In genomic region chr11:34600339-34601084, GRCh38 we compare ENCODE assay signal across 8 cellular contexts. TPM values are rescaled to one million over a fixed set of nuclear protein-coding genes. Genes with fewer than 3 reads are reported as not detected.
DNase-seq lines count a peak whose midpoint lies in the region; ATAC-seq and TF ChIP-seq lines count a peak whose summit lies in the region.

No MANE protein-coding gene starts in this region.

- H3K27me3 ChIP-seq in mesendoderm (ENCODE audit: insufficient read depth, low read length, poor library complexity) (no peaks in the 10 kb centered on the region), vagina (no peaks in the 10 kb centered on the region)

- H3K27me3 Mint-ChIP-seq in brain: peaks cover 22% of the 10 kb centered on the region
- no peaks in the 10 kb centered on the region for H3K27me3 Mint-ChIP-seq in glutamatergic neuron (ENCODE audit: unreplicated experiment)

- H3K9me3 Mint-ChIP-seq in brain (peaks cover 0 to 5% (median 3%) of the 10 kb centered on the region in 5 experiments), glutamatergic neuron (ENCODE audit: unreplicated experiment) (no peaks in the 10 kb centered on the region)

- H2AK5ac ChIP-seq in mesendoderm (ENCODE audit: low read length): no peak overlapping the region

- WGBS in mesendoderm (ENCODE audit: extremely low coverage, insufficient coverage, low lambda C conversion rate): no CpG with 5 or more reads among the region's 11 CpGs

- H2BK5ac ChIP-seq in mesendoderm (ENCODE audit: low read length): no peak overlapping the region

- H3K27ac ChIP-seq in mesendoderm (ENCODE audit: low read depth, low read length) (no peak overlapping the region), vagina (peak overlapping the region; percentile 10)

- ATAC-seq in Right ventricle myocardium superior (ENCODE audit: poor library complexity) (peak; percentile 74), GM18867 (IDR thresholded peaks at IDR 0.05; ENCODE audit: unreplicated experiment) (no peak)

- H2BK15ac ChIP-seq in mesendoderm (replicated peaks; ENCODE audit: low read depth): no peak overlapping the region

- no peak overlapping the region for H3K18ac ChIP-seq in mesendoderm (ENCODE audit: low read length)

- intact Hi-C loops in Right ventricle myocardium superior (cut with DNase I) (no loop called here), cardiac septum (cut with DNase I) (no loop called here), vagina (cut with DNase I) (no loop called here)

- H3K79me1 ChIP-seq in mesendoderm (ENCODE audit: low read length): no peaks in the 10 kb centered on the region

- peak overlapping the region in 1 of 5 experiments; percentile 17 for H3K4me3 Mint-ChIP-seq in brain
- H3K4me3 Mint-ChIP-seq in glutamatergic neuron (ENCODE audit: unreplicated experiment): no peak overlapping the region

- no peak for TF ChIP-seq POLR2A in vagina (IDR thresholded peaks at IDR 0.05)

- H3K4me3 ChIP-seq in mesendoderm (ENCODE audit: low read length) (no peak overlapping the region), vagina (no peak overlapping the region)

- peak; percentile 43 for DNase-seq in Right ventricle myocardium superior
- no peak for DNase-seq in cardiac septum (ENCODE audit: low spot score)
- DNase-seq in mesendoderm: peak; percentile 58
- no peak for DNase-seq in vagina (ENCODE audit: extremely low spot score in 2 of 2)
- no peak for DNase-seq in glutamatergic neuron
- DNase-seq in activated gamma-delta T cell (lab: John Stamatoyannopoulos, UW): no peak

- no peak overlapping the region for H3K4me2 ChIP-seq in mesendoderm (ENCODE audit: low read length)

- no peaks in the 10 kb centered on the region for H3K79me2 ChIP-seq in mesendoderm (ENCODE audit: control insufficient read depth, insufficient read depth, low read length)

- no peak overlapping the region for H3K9ac ChIP-seq in mesendoderm (ENCODE audit: low read length)

- H3K56ac ChIP-seq in mesendoderm (ENCODE audit: low read length): no peak overlapping the region

- TF ChIP-seq CTCF in brain (conservative IDR thresholded peaks at IDR 0.05) (no peak), vagina (IDR thresholded peaks at IDR 0.05) (no peak), glutamatergic neuron (IDR thresholded peaks at IDR 0.05; ENCODE audit: partially characterized antibody, unreplicated experiment) (no peak)

- no peak overlapping the region for H3K4ac ChIP-seq in mesendoderm (ENCODE audit: low read depth, low read length)

- H3K4me1 ChIP-seq in mesendoderm (ENCODE audit: control insufficient read depth, low read depth, low read length) (peaks cover 6% of the 10 kb centered on the region), vagina (peaks cover 17% of the 10 kb centered on the region)

- H4K5ac ChIP-seq in mesendoderm (ENCODE audit: low read length): no peak overlapping the region

- H3K4me1 Mint-ChIP-seq in brain: peaks cover 24% of the 10 kb centered on the region
- no peaks in the 10 kb centered on the region for H3K4me1 Mint-ChIP-seq in glutamatergic neuron (ENCODE audit: low read depth, unreplicated experiment)

- H4K8ac ChIP-seq in mesendoderm (ENCODE audit: low read depth, low read length): no peak overlapping the region

- H3K36me3 ChIP-seq in mesendoderm (ENCODE audit: control insufficient read depth, insufficient read depth, low read length): no peaks in the 10 kb centered on the region
- no peaks in the 10 kb centered on the region for H3K36me3 ChIP-seq in vagina

- H3K27ac Mint-ChIP-seq in brain (peak overlapping the region in 3 of 5 experiments; percentile 53 to 86 (median 54)), glutamatergic neuron (ENCODE audit: unreplicated experiment) (no peak overlapping the region)

- H3K9me3 ChIP-seq in vagina: no peaks in the 10 kb centered on the region

- H3K23ac ChIP-seq in mesendoderm (ENCODE audit: low read length): no peak overlapping the region

- H2BK120ac ChIP-seq in mesendoderm (ENCODE audit: low read depth, low read length): no peak overlapping the region

- H3K36me3 Mint-ChIP-seq in brain: no peaks in the 10 kb centered on the region
- H3K36me3 Mint-ChIP-seq in glutamatergic neuron (ENCODE audit: unreplicated experiment): no peaks in the 10 kb centered on the region

RNA-seq across cellular contexts. Expression of gene EHF, which starts 20.4 kb away (rescaled TPM):
- 2.3 TPM for total RNA-seq in Right ventricle myocardium superior
- total RNA-seq in cardiac septum: 0.08 TPM
- 0.22 TPM for polyA plus RNA-seq in brain (ENCODE audit: insufficient read depth, low read depth, low replicate concordance)
- 0.06 TPM for polyA plus RNA-seq in mesendoderm (2013, experiment 1 of 2)
- not detected for polyA plus RNA-seq in mesendoderm (2013, experiment 2 of 2)
- total RNA-seq in vagina: 121 TPM
- not detected for total RNA-seq in glutamatergic neuron (ENCODE audit: unreplicated experiment)

Comparison
In these comparisons a context has a peak if more than half of its experiments do, and no peak if none do; other contexts are left out.
1. DNase-seq: peak in Right ventricle myocardium superior (single experiment) and mesendoderm (single experiment); none in cardiac septum (single experiment), vagina (0 of 2), glutamatergic neuron (single experiment) and activated gamma-delta T cell (single experiment).
2. RNA of gene EHF, which starts 20.4 kb away (total RNA-seq): 121 TPM in vagina (single experiment); 2.3 TPM in Right ventricle myocardium superior (single experiment), 0.08 TPM in cardiac septum (single experiment) and not detected in glutamatergic neuron (single experiment); every median in the first group is over 10 times any median in the second.